In the genomic region with DNA sequence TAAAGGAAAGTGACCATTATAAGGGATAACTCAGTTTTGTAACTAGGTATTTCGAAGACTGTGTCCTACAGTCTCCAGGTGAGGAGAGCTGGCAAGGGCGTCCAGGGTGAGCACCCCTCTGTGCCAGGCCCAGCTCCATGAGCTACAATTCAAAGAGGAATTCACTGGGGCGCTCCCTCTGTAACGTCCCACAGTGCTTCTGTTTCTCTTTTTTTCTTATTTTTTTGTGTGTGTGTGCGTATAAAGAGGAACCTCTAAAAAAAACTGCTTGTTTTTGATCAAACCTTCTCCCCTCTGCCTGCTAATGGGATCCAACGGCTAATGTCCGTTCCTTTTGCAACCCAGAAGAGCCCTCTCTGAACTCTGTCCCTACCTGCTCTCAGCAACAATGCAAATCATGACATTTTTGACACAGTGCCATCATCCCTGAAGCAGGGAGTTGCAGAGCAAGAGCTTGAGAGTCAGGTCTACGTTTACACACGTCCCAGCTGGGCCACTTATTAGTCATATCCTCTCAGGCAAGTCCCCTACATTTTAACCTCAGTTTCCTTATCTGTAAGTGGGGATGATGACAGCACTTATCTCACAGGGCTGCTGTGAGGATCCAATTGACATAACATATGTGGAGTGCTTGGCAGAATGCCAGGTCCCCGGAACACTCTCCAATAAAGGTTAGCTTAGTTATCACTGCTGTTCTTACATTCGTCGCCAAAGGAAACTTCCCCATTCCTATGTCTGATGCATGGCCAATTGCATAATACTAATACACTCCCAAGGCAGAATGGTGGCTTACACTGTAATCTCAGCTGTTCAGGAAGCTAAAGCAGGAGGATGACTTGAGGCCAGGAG, we compare ENCODE assay signal across 8 cellular contexts. TPM values are rescaled to one million over a fixed set of nuclear protein-coding genes. Genes with fewer than 3 reads are reported as not detected.
DNase-seq lines count a peak whose midpoint lies in the region; ATAC-seq, FAIRE-seq and TF ChIP-seq lines count a peak whose summit lies in the region.

No MANE protein-coding gene starts in this region.

- ATAC-seq in GM18519 (IDR thresholded peaks at IDR 0.05; ENCODE audit: low FRiP score, unreplicated experiment) (peak; percentile 59), HG02884 (IDR thresholded peaks at IDR 0.05; ENCODE audit: unreplicated experiment) (no peak)

- CTCF ChIA-PET in AG04450 (lab: Charles Lee), result interaction anchor here (0.6 to 1.8 kb wide), 2 partner anchors 184 to 268 kb away, joined by 5 to 10 read pairs; no protein-coding TSS in a partner anchor
- CTCF ChIA-PET in HEK293T (lab: Yijun Ruan, JAX), result interaction anchor here (0.7 kb wide), 2 partner anchors 136 to 354 kb away, joined by 3 to 4 read pairs; no protein-coding TSS in a partner anchor

- POLR2A ChIA-PET in AG04450 (lab: Yijun Ruan, JAX) (interaction anchor here (0.6 to 0.8 kb wide), 5 partner anchors 17 to 165 kb away, joined by 3 read pairs; a partner anchor contains a TSS), HEK293T (lab: Yijun Ruan, JAX) (interaction anchor here (1.0 to 1.5 kb wide), 2 partner anchors 16 to 62 kb away, joined by 3 to 6 read pairs; a partner anchor contains a TSS)

- peak; percentile 99 for FAIRE-seq in bronchial epithelial cell (lab: Jason Lieb, UNC)

- no peak for TF ChIP-seq CTCF in AG04450 (IDR thresholded peaks at IDR 0.05; ENCODE audit: low read depth, low read length)
- no peak for TF ChIP-seq CTCF in bronchial epithelial cell (IDR thresholded peaks at IDR 0.05; ENCODE audit: insufficient read depth, low read length, severe bottlenecking)

- H3K4me1 ChIP-seq in mesodermal cell (ENCODE audit: control insufficient read depth, insufficient read depth, low read length, poor library complexity, severe bottlenecking), result peaks cover 9% of the 10 kb centered on the region

- H3K36me3 ChIP-seq in bronchial epithelial cell (ENCODE audit: control insufficient read depth, insufficient read depth, low read length) (peaks cover 11% of the 10 kb centered on the region), mesodermal cell (ENCODE audit: control insufficient read depth, insufficient read depth, low read length) (peaks cover 65% of the 10 kb centered on the region)

- 82 to 85% methylated on average over 7 to 11 of the region's 12 CpGs for WGBS in mesodermal cell (ENCODE audit: insufficient coverage in 2 of 2), 2 experiments

- H3K27me3 ChIP-seq in AG04450 (ENCODE audit: control insufficient read depth, insufficient read depth, low read length), result no peaks in the 10 kb centered on the region
- H3K27me3 ChIP-seq in bronchial epithelial cell (ENCODE audit: control insufficient read depth, insufficient read depth, low read length), result no peaks in the 10 kb centered on the region

- H3K27ac ChIP-seq in AG04450 (ENCODE audit: low read depth, low read length), result peak overlapping the region; percentile 40
- H3K27ac ChIP-seq in mesodermal cell (ENCODE audit: low read depth, low read length, severe bottlenecking), result peak overlapping the region; percentile 29

- no peak overlapping the region for H3K4me3 ChIP-seq in AG04450 (ENCODE audit: low read depth, low read length)
- H3K4me3 ChIP-seq in bronchial epithelial cell (ENCODE audit: low read depth, low read length), result no peak overlapping the region
- H3K4me3 ChIP-seq in mesodermal cell (ENCODE audit: extremely low read depth, insufficient read depth, low read length, poor library complexity, severe bottlenecking), result no peak overlapping the region

- peak; percentile 77 for DNase-seq in AG04450 (ENCODE audit: low read depth, low spot score)
- DNase-seq in HT1080 (ENCODE audit: low read depth), result peak; percentile 94
- peak; percentile 92 for DNase-seq in RPMI7951 (ENCODE audit: low read depth)
- DNase-seq in bronchial epithelial cell (ENCODE audit: low read depth), result peak; percentile 100
- no peak for DNase-seq in HEK293T (ENCODE audit: extremely low spot score)

- H3K9me3 ChIP-seq in AG04450 (ENCODE audit: control insufficient read depth, insufficient read depth, low read length), result no peaks in the 10 kb centered on the region
- no peaks in the 10 kb centered on the region for H3K9me3 ChIP-seq in mesodermal cell (ENCODE audit: control insufficient read depth, low read length)

TF ChIP-seq in HEK293T, 16 proteins besides CTCF, POLR2A, EP300 and RAD21:
- TF ChIP-seq HDGF (IDR thresholded peaks at IDR 0.05; ENCODE audit: borderline replicate concordance), result no peak
- TF ChIP-seq TARDBP (IDR thresholded peaks at IDR 0.05), result no peak
- TF ChIP-seq SP1 (IDR thresholded peaks at IDR 0.05), result no peak
- TF ChIP-seq CTBP1 (IDR thresholded peaks at IDR 0.05; ENCODE audit: borderline replicate concordance), result no peak
- TF ChIP-seq, protein P1, sequence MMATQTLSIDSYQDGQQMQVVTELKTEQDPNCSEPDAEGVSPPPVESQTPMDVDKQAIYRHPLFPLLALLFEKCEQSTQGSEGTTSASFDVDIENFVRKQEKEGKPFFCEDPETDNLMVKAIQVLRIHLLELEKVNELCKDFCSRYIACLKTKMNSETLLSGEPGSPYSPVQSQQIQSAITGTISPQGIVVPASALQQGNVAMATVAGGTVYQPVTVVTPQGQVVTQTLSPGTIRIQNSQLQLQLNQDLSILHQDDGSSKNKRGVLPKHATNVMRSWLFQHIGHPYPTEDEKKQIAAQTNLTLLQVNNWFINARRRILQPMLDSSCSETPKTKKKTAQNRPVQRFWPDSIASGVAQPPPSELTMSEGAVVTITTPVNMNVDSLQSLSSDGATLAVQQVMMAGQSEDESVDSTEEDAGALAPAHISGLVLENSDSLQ (IDR thresholded peaks at IDR 0.05), result no peak
- TF ChIP-seq ARNT (IDR thresholded peaks at IDR 0.05), result no peak
- TF ChIP-seq L3MBTL2 (conservative IDR thresholded peaks at IDR 0.05), result no peak
- no peak for TF ChIP-seq BHLHE40 (IDR thresholded peaks at IDR 0.05; ENCODE audit: borderline replicate concordance)

RNA-seq across cellular contexts. Expression of a gene that starts 16.9 kb away (rescaled TPM):
- 45.9 and 50.4 TPM in 2 replicates for polyA plus RNA-seq in AG04450 (2011; rRNA removed)
- polyA minus RNA-seq in AG04450 (2011; rRNA and poly(A)+ RNA removed), result 66.0 and 76.9 TPM in 2 replicates
- 48.0 and 49.1 TPM in 2 replicates for total RNA-seq in HT1080 (2014; rRNA removed; shearing (Covaris generic))
- polyA plus RNA-seq in HT1080 (2015; cell fraction: cytosol; rRNA removed), result 38.7 and 39.7 TPM in 2 replicates
- 48.7 and 60.7 TPM in 2 replicates for polyA plus RNA-seq in HT1080 (2015; cell fraction: nucleus; rRNA removed)
- total RNA-seq in RPMI7951 (2014; rRNA removed; shearing (Covaris generic)), result 19.8 and 26.2 TPM in 2 replicates
- total RNA-seq in bronchial epithelial cell, result 26.1 and 35.1 TPM in 2 replicates
- polyA plus RNA-seq in mesodermal cell (2013, experiment 1 of 2), result 42.2 TPM
- 39.2 TPM for polyA plus RNA-seq in mesodermal cell (2013, experiment 2 of 2)

RNA-seq across cellular contexts. Expression of a gene that starts 54.0 kb away (rescaled TPM):
- 170 and 197 TPM in 2 replicates for polyA plus RNA-seq in AG04450 (2011; rRNA removed)
- 109 and 115 TPM in 2 replicates for polyA minus RNA-seq in AG04450 (2011; rRNA and poly(A)+ RNA removed)
- 163 and 177 TPM in 2 replicates for total RNA-seq in HT1080 (2014; rRNA removed; shearing (Covaris generic))
- 43.2 and 76.4 TPM in 2 replicates for polyA plus RNA-seq in HT1080 (2015; cell fraction: cytosol; rRNA removed)
- polyA plus RNA-seq in HT1080 (2015; cell fraction: nucleus; rRNA removed), result 21.6 and 22.0 TPM in 2 replicates
- total RNA-seq in RPMI7951 (2014; rRNA removed; shearing (Covaris generic)), result 120 and 150 TPM in 2 replicates
- 42.4 and 88.2 TPM in 2 replicates for total RNA-seq in bronchial epithelial cell
- polyA plus RNA-seq in mesodermal cell (2013, experiment 1 of 2), result 123 TPM
- polyA plus RNA-seq in mesodermal cell (2013, experiment 2 of 2), result 117 TPM

RNA-seq across cellular contexts. Expression of a gene that starts 54.4 kb away (rescaled TPM):
- 16.4 and 24.3 TPM in 2 replicates for polyA plus RNA-seq in AG04450 (2011; rRNA removed)
- polyA minus RNA-seq in AG04450 (2011; rRNA and poly(A)+ RNA removed), result 9.0 and 9.3 TPM in 2 replicates
- total RNA-seq in HT1080 (2014; rRNA removed; shearing (Covaris generic)), result 18.0 TPM in 2 replicates
- polyA plus RNA-seq in HT1080 (2015; cell fraction: cytosol; rRNA removed), result 13.4 and 15.6 TPM in 2 replicates
- polyA plus RNA-seq in HT1080 (2015; cell fraction: nucleus; rRNA removed), result 10.4 and 14.5 TPM in 2 replicates
- total RNA-seq in RPMI7951 (2014; rRNA removed; shearing (Covaris generic)), result 34.1 and 41.4 TPM in 2 replicates
- 24.2 and 24.7 TPM in 2 replicates for total RNA-seq in bronchial epithelial cell
- 22.1 TPM for polyA plus RNA-seq in mesodermal cell (2013, experiment 1 of 2)
- 20.8 TPM for polyA plus RNA-seq in mesodermal cell (2013, experiment 2 of 2)
